Comparison of ENCODE assay signal across 8 cellular contexts in the genomic region with DNA sequence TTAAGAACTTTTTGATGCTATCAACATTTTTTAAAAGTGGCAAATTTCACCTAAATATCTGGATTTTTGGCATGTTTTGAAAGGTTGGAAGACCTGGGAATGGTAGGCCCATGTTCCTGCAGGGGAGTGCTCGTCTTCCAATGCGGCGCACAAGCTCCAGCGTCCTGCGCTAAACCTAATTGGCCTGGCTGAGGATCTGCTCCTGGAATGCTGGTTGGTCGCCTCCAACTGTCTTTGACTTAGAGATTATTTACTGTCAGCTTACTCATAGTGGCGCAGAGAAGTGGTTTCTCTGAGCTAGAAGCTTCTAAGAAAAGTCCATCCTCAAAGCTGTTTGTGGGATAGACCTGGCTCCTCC. TPM values are rescaled to one million over a fixed set of nuclear protein-coding genes. Genes with fewer than 3 reads are reported as not detected.
DNase-seq lines count a peak whose midpoint lies in the region; ATAC-seq and TF ChIP-seq lines count a peak whose summit lies in the region.

No MANE protein-coding gene starts in this region.

- no peaks in the 10 kb centered on the region for H3K9me3 ChIP-seq in DOHH2 (ENCODE audit: control insufficient read depth, insufficient read depth, low read length)
- H3K9me3 ChIP-seq in esophagus (ENCODE audit: control insufficient read depth in 2 of 2, insufficient read depth in 1 of 2, low read depth in 1 of 2, low read length in 1 of 2) = no peaks in the 10 kb centered on the region
- H3K9me3 ChIP-seq in psoas muscle = no peaks in the 10 kb centered on the region

- peaks cover 3% of the 10 kb centered on the region; the same call in 1 of the 2 replicates for H3F3A ChIP-seq in DOHH2 (ENCODE audit: control insufficient read depth, insufficient read depth)

- H3K4me2 ChIP-seq in DOHH2 (ENCODE audit: low read length) = peak overlapping the region; percentile 86

- DNase-seq in RWPE1 (ENCODE audit: low spot score) (no peak), psoas muscle (no peak), retina (no peak)
- DNase-seq in activated CD4-positive, alpha-beta T cell treated with anti-CD3 and anti-CD28 coated beads, Interleukin-2, amount 50 U/mL, for 4 hours = no peak
- no peak for DNase-seq in activated effector memory CD4-positive, alpha-beta T cell treated with anti-CD3 and anti-CD28 coated beads, Interleukin-2, amount 50 U/mL, for 16 hours

- H3K4me1 ChIP-seq in DOHH2 (ENCODE audit: control insufficient read depth, low read length) (peaks cover 25% of the 10 kb centered on the region), esophagus (ENCODE audit: control insufficient read depth in 2 of 2, insufficient read depth in 2 of 2, low read length in 1 of 2) (peaks cover 4 to 13% of the 10 kb centered on the region in 2 donors), psoas muscle (peaks cover 14% of the 10 kb centered on the region)

- H4K20me1 ChIP-seq in DOHH2 (ENCODE audit: control insufficient read depth, insufficient read depth, low read depth, low read length) = no peaks in the 10 kb centered on the region; the same call in 1 of the 2 replicates

- ATAC-seq in psoas muscle = peak in 1 of 4 donors; percentile 14
- no peak for ATAC-seq in GM18520 (IDR thresholded peaks at IDR 0.05; ENCODE audit: unreplicated experiment)

- H3K27ac ChIP-seq in DOHH2 (ENCODE audit: low read depth, low read length) (peak overlapping the region; percentile 31; the same call in 1 of the 2 replicates), RWPE1 (peak overlapping the region; percentile 76), esophagus (ENCODE audit: low read depth in 2 of 2, low read length in 1 of 2) (peak overlapping the region; percentile 14 to 68), psoas muscle (peak overlapping the region; percentile 85)

- TF ChIP-seq CTCF in DOHH2 (IDR thresholded peaks at IDR 0.05; ENCODE audit: low read depth, low read length, poor library complexity, severe bottlenecking) (no peak), RWPE1 (conservative IDR thresholded peaks at IDR 0.05; ENCODE audit: low read depth) (no peak), psoas muscle (IDR thresholded peaks at IDR 0.05) (no peak)

- POLR2A ChIA-PET in RWPE1 (lab: Yijun Ruan, JAX; ENCODE audit: low non-redundant PET) = no interaction called here

- H3K9me2 ChIP-seq in DOHH2 (replicated peaks; ENCODE audit: control insufficient read depth, low read length) = no peaks in the 10 kb centered on the region

- H3K27me3 ChIP-seq in DOHH2 (ENCODE audit: control insufficient read depth, low read length) = no peaks in the 10 kb centered on the region
- H3K27me3 ChIP-seq in esophagus (ENCODE audit: control insufficient read depth in 1 of 2, insufficient read depth in 2 of 2, low read length in 2 of 2) = no peaks in the 10 kb centered on the region
- H3K27me3 ChIP-seq in psoas muscle (ENCODE audit: insufficient read depth in 3 of 3, low read length in 2 of 3) = no peaks in the 10 kb centered on the region

- H3K36me3 ChIP-seq in DOHH2 (ENCODE audit: control insufficient read depth, low read length) (peaks cover 20% of the 10 kb centered on the region), esophagus (ENCODE audit: control insufficient read depth in 2 of 2, insufficient read depth in 2 of 2, low read length in 1 of 2) (no peaks in the 10 kb centered on the region), psoas muscle (ENCODE audit: insufficient read depth in 1 of 2, low read depth in 1 of 2) (peaks cover 0 to 8% of the 10 kb centered on the region in 2 donors)

- H3K79me2 ChIP-seq in DOHH2 (ENCODE audit: control insufficient read depth, low read length) = peaks cover 44% of the 10 kb centered on the region

- intact Hi-C loops in psoas muscle (cut with DNase I) = loop anchor here (5.0 kb wide), 2 partner anchors 49 to 61 kb away; a partner anchor contains a TSS

- peak overlapping the region; percentile 86 for H3K4me3 ChIP-seq in DOHH2 (ENCODE audit: low read length)
- H3K4me3 ChIP-seq in esophagus (ENCODE audit: low read depth in 1 of 2, low read length in 2 of 2) = no peak overlapping the region
- H3K4me3 ChIP-seq in psoas muscle = peak overlapping the region; percentile 96

- WGBS in esophagus, 2 donors = 79 to 80% methylated on average over 7 of the region's 7 CpGs
- 74 to 77% (median 76%) methylated on average over 7 of the region's 7 CpGs for WGBS in psoas muscle, 3 donors

- CTCF ChIA-PET in RWPE1 (lab: Yijun Ruan, JAX) = interaction anchor here (0.6 to 1.0 kb wide), 7 partner anchors 9 to 163 kb away, joined by 3 to 5 read pairs (median 3); no protein-coding TSS in a partner anchor

RNA-seq across cellular contexts. Expression of a gene that starts 0.6 kb away (rescaled TPM):
- polyA plus RNA-seq in esophagus (10 to 100 TPM; 43.5 to 57.4 TPM), psoas muscle (1 to 10 TPM; 4.0 to 4.8 (median 4.5) TPM)
- 10 to 100 TPM; 12.5 to 73.5 (median 41.1) TPM for total RNA-seq in psoas muscle

RNA-seq across cellular contexts. Expression of a gene that starts 51.5 kb away (rescaled TPM):
- polyA plus RNA-seq in esophagus = 10 to 100 TPM; 14.4 to 22.4 TPM
- total RNA-seq in psoas muscle = 10 to 100 TPM; 18.7 to 38.7 (median 25.8) TPM
- polyA plus RNA-seq in psoas muscle = 10 to 100 TPM; 16.9 to 26.7 (median 19.4) TPM

Comparison
In these comparisons a context has a peak if more than half of its experiments do, and no peak if none do; other contexts are left out.
1. H3K27ac ChIP-seq: peak in every context shown above with its lines; median percentile 85 in psoas muscle; 76 in RWPE1; 41 in esophagus; 31 in DOHH2.
2. H3K4me3 ChIP-seq: peak in DOHH2 (single experiment) and psoas muscle (single experiment); none in esophagus (0 of 2).
3. RNA of a gene that starts 0.6 kb away (polyA plus RNA-seq): 43.5 to 57.4 TPM in esophagus; 4.0 to 4.8 TPM in psoas muscle; every median in the first group is over 4 times any median in the second.